In genomic region chr1:204410764-204411450, GRCh38 we compare ENCODE assay signal across 1 cellular context.
TF ChIP-seq lines count a peak whose summit lies in the region.

No MANE protein-coding gene starts in this region.

TF ChIP-seq in HepG2, 621 proteins besides CTCF, POLR2A, EP300 and RAD21 (continued from another document):
- TF ChIP-seq ZNF776 (CRISPR knock-in tag; IDR thresholded peaks at IDR 0.05): no peak
- 0 out of 2 replicates have a peak, but pooled peaks have one; percentile 2 for TF ChIP-seq PHF21A (CRISPR knock-in tag; IDR thresholded peaks at IDR 0.05)
- peak; percentile 11; the same call in 1 of the 2 replicates for TF ChIP-seq CCDC6 (CRISPR knock-in tag; IDR thresholded peaks at IDR 0.05)
- TF ChIP-seq THAP8 (CRISPR knock-in tag; IDR thresholded peaks at IDR 0.05; ENCODE audit: borderline replicate concordance): peak; percentile 16; the same call in 1 of the 2 replicates
- TF ChIP-seq NRL (CRISPR knock-in tag; IDR thresholded peaks at IDR 0.05; ENCODE audit: borderline replicate concordance): peak; percentile 60; the same call in 1 of the 2 replicates
- TF ChIP-seq REPIN1 (CRISPR knock-in tag; IDR thresholded peaks at IDR 0.05; ENCODE audit: borderline replicate concordance, low read depth): peak; percentile 11; the same call in 1 of the 2 replicates
- no peak for TF ChIP-seq FOXJ3 (CRISPR knock-in tag; IDR thresholded peaks at IDR 0.05; ENCODE audit: borderline replicate concordance)
- TF ChIP-seq ZNF138 (CRISPR knock-in tag; IDR thresholded peaks at IDR 0.05; ENCODE audit: low read depth): 0 out of 2 replicates have a peak, but pooled peaks have one; percentile 16
- peak; percentile 12 for TF ChIP-seq ZNF407 (CRISPR knock-in tag; IDR thresholded peaks at IDR 0.05; ENCODE audit: not compliant biosample characterization)
- TF ChIP-seq ZKSCAN1 (IDR thresholded peaks at IDR 0.05; ENCODE audit: low read length): no peak
- TF ChIP-seq ZNF703 (CRISPR knock-in tag; IDR thresholded peaks at IDR 0.05; ENCODE audit: borderline replicate concordance): 0 out of 2 replicates have a peak, but pooled peaks have one; percentile 3
- peak; percentile 49 for TF ChIP-seq GABPA (IDR thresholded peaks at IDR 0.05; ENCODE audit: low read depth, low read length)
- TF ChIP-seq GABPA (CRISPR knock-in tag; IDR thresholded peaks at IDR 0.05; ENCODE audit: low read depth): no peak
- 0 out of 2 replicates have a peak, but pooled peaks have one; percentile 15 for TF ChIP-seq TSC22D2 (CRISPR knock-in tag; IDR thresholded peaks at IDR 0.05; ENCODE audit: borderline replicate concordance)
- TF ChIP-seq RXRB (CRISPR knock-in tag; IDR thresholded peaks at IDR 0.05; ENCODE audit: borderline replicate concordance): no peak
- peak; percentile 13; the same call in 1 of the 2 replicates for TF ChIP-seq ZNF777 (CRISPR knock-in tag; IDR thresholded peaks at IDR 0.05)
- peak; percentile 15 for TF ChIP-seq AGO1 (IDR thresholded peaks at IDR 0.05; ENCODE audit: low read depth, low read length, poor library complexity, severe bottlenecking)
- TF ChIP-seq MEIS1 (CRISPR knock-in tag; IDR thresholded peaks at IDR 0.05; ENCODE audit: borderline replicate concordance): no peak
